In the genomic region with DNA sequence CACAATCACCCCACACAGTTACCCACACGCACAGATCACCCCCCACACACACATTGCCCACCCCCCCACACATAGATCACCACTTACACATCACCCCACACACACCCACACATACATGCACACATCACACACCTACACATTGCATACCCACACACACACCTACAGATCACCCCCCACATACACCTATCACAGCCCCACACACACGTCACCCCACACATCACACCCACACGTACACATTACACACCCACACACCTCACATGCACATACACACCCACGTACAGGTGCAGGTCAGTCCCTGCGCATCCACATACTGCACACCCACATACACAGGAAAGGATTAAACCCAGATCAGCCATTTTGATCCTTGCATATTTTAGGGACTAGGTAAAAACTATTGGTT, we compare ENCODE assay signal across 22 cellular contexts. TPM values are rescaled to one million over a fixed set of nuclear protein-coding genes. Genes with fewer than 3 reads are reported as not detected.
DNase-seq lines count a peak whose midpoint lies in the region; ATAC-seq, FAIRE-seq and TF ChIP-seq lines count a peak whose summit lies in the region.
"Had no signal": no experiment of that assay in that cellular context is flagged by ENCODE, and none has a peak within 500 bp of the region (broad histone marks: within the 10 kb centered on the region; RNA-seq: fewer than 3 reads in every experiment).

No MANE protein-coding gene starts in this region.

- H3K4me1 Mint-ChIP-seq in activated naive CD8-positive, alpha-beta T cell (ENCODE audit: low read depth) = peaks cover 3% of the 10 kb centered on the region
- no peaks in the 10 kb centered on the region for H3K4me1 Mint-ChIP-seq in activated naive CD8-positive, alpha-beta T cell treated with anti-CD3 and anti-CD28 coated beads for 36 hours
- peaks cover 21% of the 10 kb centered on the region for H3K4me1 Mint-ChIP-seq in activated T-helper 1 cell treated with anti-CD3 and anti-CD28 coated beads, Interleukin-12 subunit alpha, Interleukin-12 subunit beta, Interleukin-2, Interleukin-4 antibody, amounts not matched to agents 30 ng/mL and 10 ng/mL and 1 ng/mL, durations not matched to agents 14 hours and 24 hours and 36 hours (ENCODE audit: low read depth)
- H3K4me1 Mint-ChIP-seq in stimulated activated effector memory CD8-positive, alpha-beta T cell treated with anti-CD3 and anti-CD28 coated beads, Interleukin-12 subunit alpha, Interleukin-12 subunit beta, amount 100 ng/mL, for 72 hours = peaks cover 17% of the 10 kb centered on the region

- DNase-seq in activated naive CD8-positive, alpha-beta T cell treated with anti-CD3 and anti-CD28 coated beads for 36 hours = no peak
- no peak for DNase-seq in activated T-helper 1 cell treated with anti-CD3 and anti-CD28 coated beads, Interleukin-12 subunit alpha, Interleukin-12 subunit beta, Interleukin-2, Interleukin-4 antibody, amounts not matched to agents 30 ng/mL and 10 ng/mL and 1 ng/mL, durations not matched to agents 14 hours and 24 hours and 36 hours (ENCODE audit: low spot score)
- DNase-seq in kidney (peak; percentile 1), NCI-H2227 treated with DMSO at 0.1 percent for 48 hours (lab: John Stamatoyannopoulos, UW) (no peak), coronary artery (ENCODE audit: low spot score) (no peak), midbrain (lab: John Stamatoyannopoulos, UW) (no peak)
- DNase-seq in stimulated activated effector memory CD8-positive, alpha-beta T cell treated with anti-CD3 and anti-CD28 coated beads, Interleukin-12 subunit alpha, Interleukin-12 subunit beta, amount 100 ng/mL, for 72 hours (ENCODE audit: low spot score in 2 of 2) = no peak
- DNase-seq: ACHN; AML-193; CD4-positive, alpha-beta T cell; DMS79; NCI-H1436; NCI-H2029; NCI-H510A treated with DMSO at 0.1 percent for 48 hours; NCI-H82; PC-3; SJCRH30 had no signal

- TF ChIP-seq CTCF in kidney (IDR thresholded peaks at IDR 0.05; ENCODE audit: borderline replicate concordance, extremely low read depth, insufficient read depth) (no peak), coronary artery (IDR thresholded peaks at IDR 0.05) (no peak)

- intact Hi-C loops in activated T-helper 1 cell treated with anti-CD3 and anti-CD28 coated beads, Interleukin-12 subunit alpha, Interleukin-12 subunit beta, Interleukin-2, Interleukin-4 antibody, amounts not matched to agents 30 ng/mL and 10 ng/mL and 1 ng/mL, durations not matched to agents 14 hours and 24 hours and 36 hours (cut with micrococcal nuclease) = no loop called here
- intact Hi-C loops in kidney (cut with DNase I) = no loop called here

- H3K4me1 ChIP-seq in kidney (ENCODE audit: control insufficient read depth in 1 of 2, insufficient read depth in 1 of 2, low read depth in 1 of 2, low read length in 2 of 2) = peaks cover 6 to 10% of the 10 kb centered on the region in 2 donors
- H3K4me1 ChIP-seq: SJCRH30 had no signal

- peak overlapping the region; percentile 70 for H3K27ac Mint-ChIP-seq in activated naive CD8-positive, alpha-beta T cell
- no peak overlapping the region for H3K27ac Mint-ChIP-seq in activated naive CD8-positive, alpha-beta T cell treated with anti-CD3 and anti-CD28 coated beads for 36 hours
- peak overlapping the region; percentile 88 for H3K27ac Mint-ChIP-seq in activated T-helper 1 cell treated with anti-CD3 and anti-CD28 coated beads, Interleukin-12 subunit alpha, Interleukin-12 subunit beta, Interleukin-2, Interleukin-4 antibody, amounts not matched to agents 30 ng/mL and 10 ng/mL and 1 ng/mL, durations not matched to agents 14 hours and 24 hours and 36 hours
- peak overlapping the region; percentile 68 for H3K27ac Mint-ChIP-seq in stimulated activated effector memory CD8-positive, alpha-beta T cell treated with anti-CD3 and anti-CD28 coated beads, Interleukin-12 subunit alpha, Interleukin-12 subunit beta, amount 100 ng/mL, for 72 hours
- H3K27ac Mint-ChIP-seq: CD4-positive, alpha-beta T cell; GM23338 had no signal

- no peak overlapping the region for H3K4me3 Mint-ChIP-seq in activated naive CD8-positive, alpha-beta T cell
- no peak overlapping the region for H3K4me3 Mint-ChIP-seq in activated naive CD8-positive, alpha-beta T cell treated with anti-CD3 and anti-CD28 coated beads for 36 hours
- H3K4me3 Mint-ChIP-seq in activated T-helper 1 cell treated with anti-CD3 and anti-CD28 coated beads, Interleukin-12 subunit alpha, Interleukin-12 subunit beta, Interleukin-2, Interleukin-4 antibody, amounts not matched to agents 30 ng/mL and 10 ng/mL and 1 ng/mL, durations not matched to agents 14 hours and 24 hours and 36 hours = no peak overlapping the region
- H3K4me3 Mint-ChIP-seq in stimulated activated effector memory CD8-positive, alpha-beta T cell treated with anti-CD3 and anti-CD28 coated beads, Interleukin-12 subunit alpha, Interleukin-12 subunit beta, amount 100 ng/mL, for 72 hours = no peak overlapping the region
- H3K4me3 Mint-ChIP-seq: CD4-positive, alpha-beta T cell; GM23338 had no signal

- H3K4me3 ChIP-seq in kidney (ENCODE audit: low read length in 2 of 2) (no peak overlapping the region), coronary artery (no peak overlapping the region)
- H3K4me3 ChIP-seq: GM23338, SJCRH30 had no signal

- H3K9ac ChIP-seq in kidney (ENCODE audit: low read length in 2 of 2) = no peak overlapping the region

- no peaks in the 10 kb centered on the region for H3K9me3 Mint-ChIP-seq in activated naive CD8-positive, alpha-beta T cell (ENCODE audit: low read depth)
- no peaks in the 10 kb centered on the region for H3K9me3 Mint-ChIP-seq in activated naive CD8-positive, alpha-beta T cell treated with anti-CD3 and anti-CD28 coated beads for 36 hours
- peaks cover 11% of the 10 kb centered on the region for H3K9me3 Mint-ChIP-seq in activated T-helper 1 cell treated with anti-CD3 and anti-CD28 coated beads, Interleukin-12 subunit alpha, Interleukin-12 subunit beta, Interleukin-2, Interleukin-4 antibody, amounts not matched to agents 30 ng/mL and 10 ng/mL and 1 ng/mL, durations not matched to agents 14 hours and 24 hours and 36 hours
- no peaks in the 10 kb centered on the region for H3K9me3 Mint-ChIP-seq in stimulated activated effector memory CD8-positive, alpha-beta T cell treated with anti-CD3 and anti-CD28 coated beads, Interleukin-12 subunit alpha, Interleukin-12 subunit beta, amount 100 ng/mL, for 72 hours
- H3K9me3 Mint-ChIP-seq: CD4-positive, alpha-beta T cell; GM23338 had no signal

- peaks cover 26 to 51% of the 10 kb centered on the region in 2 donors for H3K36me3 ChIP-seq in kidney (ENCODE audit: control insufficient read depth in 1 of 2, insufficient read depth in 2 of 2, low read length in 2 of 2)

- FAIRE-seq in kidney (lab: Jason Lieb, UNC) = no peak

- ATAC-seq in stimulated activated effector memory CD8-positive, alpha-beta T cell treated with anti-CD3 and anti-CD28 coated beads, Interleukin-12 subunit alpha, Interleukin-12 subunit beta, amount 100 ng/mL, for 72 hours = no peak
- ATAC-seq: GM23338, HCT116, PC-3 had no signal

- no peaks in the 10 kb centered on the region for H3K9me3 ChIP-seq in kidney (ENCODE audit: control insufficient read depth in 1 of 2, low read length in 2 of 2)
- H3K9me3 ChIP-seq: SJCRH30 had no signal

- H3K27ac ChIP-seq in kidney (ENCODE audit: low read depth in 2 of 2, low read length in 2 of 2) (no peak overlapping the region), coronary artery (no peak overlapping the region)
- H3K27ac ChIP-seq: HL-60, RWPE1, SJCRH30 had no signal

- H3K27me3 Mint-ChIP-seq in activated naive CD8-positive, alpha-beta T cell = no peaks in the 10 kb centered on the region
- H3K27me3 Mint-ChIP-seq in activated naive CD8-positive, alpha-beta T cell treated with anti-CD3 and anti-CD28 coated beads for 36 hours = no peaks in the 10 kb centered on the region
- H3K27me3 Mint-ChIP-seq in activated T-helper 1 cell treated with anti-CD3 and anti-CD28 coated beads, Interleukin-12 subunit alpha, Interleukin-12 subunit beta, Interleukin-2, Interleukin-4 antibody, amounts not matched to agents 30 ng/mL and 10 ng/mL and 1 ng/mL, durations not matched to agents 14 hours and 24 hours and 36 hours (ENCODE audit: insufficient read depth) = no peaks in the 10 kb centered on the region
- H3K27me3 Mint-ChIP-seq: CD4-positive, alpha-beta T cell had no signal

- peaks cover 12% of the 10 kb centered on the region for H3K36me3 Mint-ChIP-seq in activated naive CD8-positive, alpha-beta T cell
- H3K36me3 Mint-ChIP-seq in activated naive CD8-positive, alpha-beta T cell treated with anti-CD3 and anti-CD28 coated beads for 36 hours = peaks cover 21% of the 10 kb centered on the region
- peaks cover 57% of the 10 kb centered on the region for H3K36me3 Mint-ChIP-seq in activated T-helper 1 cell treated with anti-CD3 and anti-CD28 coated beads, Interleukin-12 subunit alpha, Interleukin-12 subunit beta, Interleukin-2, Interleukin-4 antibody, amounts not matched to agents 30 ng/mL and 10 ng/mL and 1 ng/mL, durations not matched to agents 14 hours and 24 hours and 36 hours (ENCODE audit: low read depth)
- peaks cover 92% of the 10 kb centered on the region for H3K36me3 Mint-ChIP-seq in stimulated activated effector memory CD8-positive, alpha-beta T cell treated with anti-CD3 and anti-CD28 coated beads, Interleukin-12 subunit alpha, Interleukin-12 subunit beta, amount 100 ng/mL, for 72 hours

RNA-seq across cellular contexts. Expression of gene TADA2B, which starts 15.3 kb away (rescaled TPM):
- total RNA-seq in activated naive CD8-positive, alpha-beta T cell treated with anti-CD3 and anti-CD28 coated beads for 36 hours = 10 to 100 TPM; 10.3 to 11.2 TPM
- total RNA-seq in activated T-helper 1 cell treated with anti-CD3 and anti-CD28 coated beads, Interleukin-12 subunit alpha, Interleukin-12 subunit beta, Interleukin-2, Interleukin-4 antibody, amounts not matched to agents 30 ng/mL and 10 ng/mL and 1 ng/mL, durations not matched to agents 14 hours and 24 hours and 36 hours = 15.2 and 16.8 TPM in 2 replicates
- 30.5 TPM for total RNA-seq in kidney
- polyA plus RNA-seq in kidney (ENCODE audit: insufficient read depth, low read depth, low replicate concordance) = 14.2 TPM

RNA-seq across cellular contexts. Expression of gene GRPEL1, which starts 40.0 kb away (rescaled TPM):
- total RNA-seq in activated naive CD8-positive, alpha-beta T cell treated with anti-CD3 and anti-CD28 coated beads for 36 hours = 100 to 1,000 TPM in 1 of 2 experiments, 10 to 100 TPM in 1; 96.6 to 109 TPM
- total RNA-seq in activated T-helper 1 cell treated with anti-CD3 and anti-CD28 coated beads, Interleukin-12 subunit alpha, Interleukin-12 subunit beta, Interleukin-2, Interleukin-4 antibody, amounts not matched to agents 30 ng/mL and 10 ng/mL and 1 ng/mL, durations not matched to agents 14 hours and 24 hours and 36 hours = 106 and 115 TPM in 2 replicates
- 27.4 TPM for total RNA-seq in kidney
- 84.9 TPM for polyA plus RNA-seq in kidney (ENCODE audit: insufficient read depth, low read depth, low replicate concordance)
